Comparison of ENCODE assay signal across 1 cellular context in genomic region chr19:676007-676342, GRCh38.
TF ChIP-seq lines count a peak whose summit lies in the region.

No MANE protein-coding gene starts in this region.

TF ChIP-seq in liver, 16 proteins besides CTCF, POLR2A, EP300 and RAD21:
- no peak for TF ChIP-seq HNF4G (IDR thresholded peaks at IDR 0.05)
- no peak for TF ChIP-seq GABPA (IDR thresholded peaks at IDR 0.05 in 1 of 2, conservative IDR thresholded peaks at IDR 0.05 in 1 of 2)
- TF ChIP-seq NR2F2 (IDR thresholded peaks at IDR 0.05), result no peak
- TF ChIP-seq ZBTB33 (IDR thresholded peaks at IDR 0.05), result no peak
- no peak for TF ChIP-seq FOXA1 (IDR thresholded peaks at IDR 0.05)
- TF ChIP-seq SP1 (IDR thresholded peaks at IDR 0.05), result no peak
- no peak for TF ChIP-seq FOXA2 (IDR thresholded peaks at IDR 0.05)
- TF ChIP-seq EGR1 (IDR thresholded peaks at IDR 0.05; ENCODE audit: low read depth in 2 of 2), result no peak
